In genomic region chr2:185833864-185834263, GRCh38 we compare ENCODE assay signal across 29 cellular contexts.
"Had no signal": no experiment of that assay in that cellular context is flagged by ENCODE, and none has a peak within 500 bp of the region (broad histone marks: within the 10 kb centered on the region; RNA-seq: fewer than 3 reads in every experiment).

No MANE protein-coding gene starts in this region.

- H3K27ac ChIP-seq: cardiac muscle cell, coronary artery, dorsolateral prefrontal cortex, heart right ventricle, left lung, lower lobe of right lung, tibial nerve, WERI-Rb-1 had no signal

- H3K27me3 ChIP-seq: cardiac muscle cell, dorsolateral prefrontal cortex, heart right ventricle, left lung, tibial nerve had no signal

- H3K4me1 Mint-ChIP-seq: activated CD4-positive, alpha-beta T cell treated with anti-CD3 and anti-CD28 coated beads, Interleukin-2, amount 10 ng/mL, durations not matched to agents 24 days and 14 days; activated naive CD4-positive, alpha-beta T cell treated with anti-CD3 and anti-CD28 coated beads, Interleukin-2, amount 50 U/mL, for 24 hours; brain; T-helper 17 cell had no signal

- H3K36me3 Mint-ChIP-seq: natural killer cell treated with Interleukin-12 subunit alpha and Interleukin-12 subunit beta and Interleukin-15 and Interleukin-18, amount 100 ng/mL, for 72 hours had no signal

- H3K36me3 ChIP-seq: cardiac muscle cell, heart right ventricle, left lung, lower lobe of right lung, tibial nerve, WERI-Rb-1 had no signal

- H3K4me3 ChIP-seq: cardiac muscle cell, coronary artery, dorsolateral prefrontal cortex, heart right ventricle, left lung, lower lobe of right lung, tibial nerve had no signal

- H3K27me3 Mint-ChIP-seq: activated CD4-positive, alpha-beta memory T cell treated with anti-CD3 and anti-CD28 coated beads for 36 hours; activated CD4-positive, alpha-beta T cell treated with anti-CD3 and anti-CD28 coated beads, Interleukin-2, amount 10 ng/mL, durations not matched to agents 24 days and 14 days; activated naive CD4-positive, alpha-beta T cell treated with anti-CD3 and anti-CD28 coated beads, Interleukin-2, amount 50 U/mL, for 24 hours; natural killer cell treated with Interleukin-12 subunit alpha and Interleukin-12 subunit beta and Interleukin-15 and Interleukin-18, amount 100 ng/mL, for 72 hours; T-helper 17 cell had no signal

- H3K4me1 ChIP-seq: heart right ventricle, left lung, lower lobe of right lung, tibial nerve had no signal

- H3K9me3 Mint-ChIP-seq: natural killer cell treated with Interleukin-12 subunit alpha and Interleukin-12 subunit beta and Interleukin-15 and Interleukin-18, amount 100 ng/mL, for 72 hours had no signal

- ATAC-seq: activated CD4-positive, CD25-positive, alpha-beta regulatory T cell treated with anti-CD3 and anti-CD28 coated beads, Interleukin-2, amount 50 U/mL, for 24 hours; activated T-cell treated with anti-CD3 and anti-CD28 coated beads, Interleukin-2, amount 50 U/mL, for 4 hours; heart right ventricle; left lung; lower lobe of right lung; natural killer cell treated with Interleukin-12 subunit alpha and Interleukin-12 subunit beta and Interleukin-15 and Interleukin-18, amount 100 ng/mL, for 72 hours; right cardiac atrium; T-helper 17 cell had no signal

- H3K27ac Mint-ChIP-seq: activated CD4-positive, alpha-beta memory T cell treated with anti-CD3 and anti-CD28 coated beads for 36 hours; activated CD4-positive, alpha-beta T cell treated with anti-CD3 and anti-CD28 coated beads, Interleukin-2, amount 10 ng/mL, durations not matched to agents 24 days and 14 days; activated naive CD4-positive, alpha-beta T cell treated with anti-CD3 and anti-CD28 coated beads, Interleukin-2, amount 50 U/mL, for 24 hours; activated T-helper 2 cell treated with anti-CD3 and anti-CD28 coated beads, Interferon-gamma antibody, Interleukin-2, Interleukin-4, amounts not matched to agents 10 μg/mL and 5 μg/mL and 100 μg/mL, durations not matched to agents 14 hours and 24 hours and 36 hours; brain; natural killer cell treated with Interleukin-12 subunit alpha and Interleukin-12 subunit beta and Interleukin-15 and Interleukin-18, amount 100 ng/mL, for 72 hours; T-helper 17 cell had no signal

- H3K4me3 Mint-ChIP-seq: activated CD4-positive, alpha-beta memory T cell treated with anti-CD3 and anti-CD28 coated beads for 36 hours; activated CD4-positive, alpha-beta T cell treated with anti-CD3 and anti-CD28 coated beads, Interleukin-2, amount 10 ng/mL, durations not matched to agents 24 days and 14 days; activated naive CD4-positive, alpha-beta T cell treated with anti-CD3 and anti-CD28 coated beads, Interleukin-2, amount 50 U/mL, for 24 hours; activated T-cell treated with anti-CD3 and anti-CD28 coated beads, Interleukin-2, amount 50 U/mL, for 4 hours; brain; natural killer cell treated with Interleukin-12 subunit alpha and Interleukin-12 subunit beta and Interleukin-15 and Interleukin-18, amount 100 ng/mL, for 72 hours; T-helper 17 cell had no signal

- DNase-seq: activated CD4-positive, alpha-beta memory T cell treated with anti-CD3 and anti-CD28 coated beads for 36 hours; activated CD4-positive, alpha-beta T cell treated with anti-CD3 and anti-CD28 coated beads, Interleukin-2, amount 10 ng/mL, durations not matched to agents 24 days and 14 days; activated CD8-positive, alpha-beta memory T cell treated with anti-CD3 and anti-CD28 coated beads, Interleukin-2, amount 50 U/mL, for 48 hours; activated T-cell treated with anti-CD3 and anti-CD28 coated beads, Interleukin-2, amount 50 U/mL, for 4 hours; aorta; dorsolateral prefrontal cortex; effector memory CD4-positive, alpha-beta T cell; erythroblast; foreskin melanocyte; heart right ventricle; kidney glomerular epithelial cell; left lung; lower lobe of right lung; mesendoderm; posterior cingulate gyrus; right cardiac atrium; stimulated activated CD4-positive, alpha-beta T cell treated with anti-CD3 and anti-CD28 coated beads, Interleukin-2, amount 100 ng/mL, for 48 hours; stimulated activated naive CD4-positive, alpha-beta T cell treated with Interleukin-2 at 50 U/mL for 16 hours; T-helper 17 cell; T1000; WERI-Rb-1 had no signal
